Comparison of ENCODE assay signal across 16 cellular contexts in genomic region chr14:103232338-103232808, GRCh38.
A peak's percentile ranks its signal among the peaks of the same experiment; 100 is the strongest.
DNase-seq lines count a peak whose midpoint lies in the region; ATAC-seq lines count a peak whose summit lies in the region.
"Had no signal": no experiment of that assay in that cellular context is flagged by ENCODE, and none has a peak within 500 bp of the region (broad histone marks: within the 10 kb centered on the region; RNA-seq: fewer than 3 reads in every experiment).

No MANE protein-coding gene starts in this region.

- ATAC-seq in GM18520 (IDR thresholded peaks at IDR 0.05; ENCODE audit: unreplicated experiment): no peak
- ATAC-seq in GM21786 (IDR thresholded peaks at IDR 0.05; ENCODE audit: unreplicated experiment): no peak
- ATAC-seq: gastroesophageal sphincter, T-cell had no signal

- DNase-seq in 8988T: peak; percentile 50
- DNase-seq in Daoy (ENCODE audit: low read depth): peak; percentile 36
- DNase-seq in NCI-H345 (lab: John Stamatoyannopoulos, UW): peak; percentile 91
- peak; percentile 15 for DNase-seq in glomerular visceral epithelial cell (ENCODE audit: extremely low spot score)
- no peak for DNase-seq in NCI-H2227 treated with DMSO at 0.1 percent for 48 hours (lab: John Stamatoyannopoulos, UW)
- no peak for DNase-seq in NCI-H2029 (lab: John Stamatoyannopoulos, UW)
- DNase-seq: activated B cell treated with CpG ODN at 0.5 μM for 24 hours; activated effector memory CD4-positive, alpha-beta T cell treated with Interleukin-2 at 50 U/mL for 16 hours; amniotic stem cell; DMS153; mammary epithelial cell; natural killer cell; T-cell had no signal

Comparison
In these comparisons a context has a peak if more than half of its experiments do, and no peak if none do; other contexts are left out.
1. DNase-seq: peak in 8988T (single experiment), Daoy (single experiment), NCI-H345 (single experiment) and glomerular visceral epithelial cell (single experiment); none in NCI-H2227 treated with DMSO at 0.1 percent for 48 hours (single experiment) and NCI-H2029 (single experiment).